Comparison of ENCODE assay signal across 9 cellular contexts in the genomic region with DNA sequence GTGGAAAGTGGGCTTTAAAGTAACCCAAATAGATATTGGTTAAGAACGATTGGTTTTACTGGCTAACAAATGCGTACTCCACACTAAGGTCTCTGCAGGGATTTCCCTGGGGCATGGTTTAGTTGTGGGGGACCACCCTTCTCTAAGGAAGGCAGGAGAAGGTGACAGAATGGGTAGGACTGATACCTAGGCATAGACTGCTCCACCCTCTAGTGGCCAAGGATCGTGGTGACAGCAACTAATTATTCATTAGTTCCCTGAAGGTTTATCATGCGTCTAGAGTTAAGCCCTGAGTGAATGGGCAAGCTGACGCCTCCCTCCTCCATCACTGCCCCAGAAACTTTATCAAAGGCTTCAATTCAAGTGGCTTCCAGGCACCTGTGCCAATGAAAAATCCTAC. TPM values are rescaled to one million over a fixed set of nuclear protein-coding genes. Genes with fewer than 3 reads are reported as not detected.
A peak's percentile ranks its signal among the peaks of the same experiment; 100 is the strongest.
DNase-seq lines count a peak whose midpoint lies in the region; ATAC-seq and TF ChIP-seq lines count a peak whose summit lies in the region.
"Had no signal": no experiment of that assay in that cellular context is flagged by ENCODE, and none has a peak within 500 bp of the region (broad histone marks: within the 10 kb centered on the region; RNA-seq: fewer than 3 reads in every experiment).

No MANE protein-coding gene starts in this region.

- TF ChIP-seq POLR2A in heart left ventricle (IDR thresholded peaks at IDR 0.05), result no peak

- H3K9me3 Mint-ChIP-seq in central memory CD8-positive, alpha-beta T cell, result no peaks in the 10 kb centered on the region
- H3K9me3 Mint-ChIP-seq: activated naive CD4-positive, alpha-beta T cell treated with anti-CD3 and anti-CD28 coated beads, Interleukin-2, amount 50 U/mL, for 24 hours had no signal

- H3K4me3 Mint-ChIP-seq in central memory CD8-positive, alpha-beta T cell, result no peak overlapping the region
- H3K4me3 Mint-ChIP-seq: activated naive CD4-positive, alpha-beta T cell treated with anti-CD3 and anti-CD28 coated beads, Interleukin-2, amount 50 U/mL, for 24 hours had no signal

- peaks cover 16% of the 10 kb centered on the region for H3K36me3 Mint-ChIP-seq in central memory CD8-positive, alpha-beta T cell (ENCODE audit: insufficient read depth)
- H3K36me3 Mint-ChIP-seq: activated naive CD4-positive, alpha-beta T cell treated with anti-CD3 and anti-CD28 coated beads, Interleukin-2, amount 50 U/mL, for 24 hours had no signal

- intact Hi-C loops in heart left ventricle (cut with DNase I), result loop anchor here in 1 of 10 donors (5.0 kb wide), 1 partner anchor 66 kb away; no protein-coding TSS in a partner anchor

- H3K27me3 ChIP-seq in heart left ventricle (peaks cover 0 to 18% (median 7%) of the 10 kb centered on the region in 9 donors), right atrium auricular region (no peaks in the 10 kb centered on the region)

- H3K27ac Mint-ChIP-seq in central memory CD8-positive, alpha-beta T cell (ENCODE audit: low read depth), result peak overlapping the region; percentile 25
- H3K27ac Mint-ChIP-seq: activated naive CD4-positive, alpha-beta T cell treated with anti-CD3 and anti-CD28 coated beads, Interleukin-2, amount 50 U/mL, for 24 hours had no signal

- H3K4me1 ChIP-seq in heart left ventricle (peaks cover 0 to 15% (median under 1%) of the 10 kb centered on the region in 12 donors), right atrium auricular region (no peaks in the 10 kb centered on the region)

- WGBS in heart left ventricle, 4 donors, result 31 to 37% (median 33%) methylated on average over 5 of the region's 5 CpGs

- H3K4me3 ChIP-seq in heart left ventricle (no peak overlapping the region), right atrium auricular region (no peak overlapping the region)

- peak in 9 of 12 donors; percentile 10 to 39 (median 25) for TF ChIP-seq CTCF in heart left ventricle (IDR thresholded peaks at IDR 0.05)
- peak in 1 of 2 donors; percentile 39 for TF ChIP-seq CTCF in right atrium auricular region (IDR thresholded peaks at IDR 0.05)

- no peaks in the 10 kb centered on the region for H3K27me3 Mint-ChIP-seq in central memory CD8-positive, alpha-beta T cell

- H3K27ac ChIP-seq in heart left ventricle, result peak overlapping the region in 1 of 12 donors; percentile 54
- no peak overlapping the region for H3K27ac ChIP-seq in right atrium auricular region

- DNase-seq in heart left ventricle, result no peak
- no peak for DNase-seq in right atrium auricular region (ENCODE audit: low spot score)
- peak; percentile 80 for DNase-seq in NCI-H2171 treated with DMSO at 0.1 percent for 48 hours (lab: John Stamatoyannopoulos, UW)
- no peak for DNase-seq in central memory CD8-positive, alpha-beta T cell (ENCODE audit: low spot score in 2 of 2)
- DNase-seq in renal cortical epithelial cell (ENCODE audit: low read depth), result peak; percentile 19
- no peak for DNase-seq in T1000 (lab: John Stamatoyannopoulos, UW)
- DNase-seq in SKM-1 (lab: John Stamatoyannopoulos, UW; ENCODE audit: unreplicated experiment), result no peak
- DNase-seq in CD1c-positive myeloid dendritic cell (ENCODE audit: extremely low spot score), result no peak

- peaks cover 5% of the 10 kb centered on the region for H3K4me1 Mint-ChIP-seq in central memory CD8-positive, alpha-beta T cell

- no peaks in the 10 kb centered on the region for H3K9me3 ChIP-seq in heart left ventricle
- no peaks in the 10 kb centered on the region for H3K9me3 ChIP-seq in right atrium auricular region

- no peak for ATAC-seq in heart left ventricle
- ATAC-seq in central memory CD8-positive, alpha-beta T cell (replicated peaks; ENCODE audit: extremely low read depth, poor library complexity, severe bottlenecking), result no peak

- H3K36me3 ChIP-seq in heart left ventricle (peaks cover 0 to 82% (median 58%) of the 10 kb centered on the region in 9 donors), right atrium auricular region (peaks cover 81% of the 10 kb centered on the region)

RNA-seq across cellular contexts. Expression of a gene that starts 9.1 kb away (rescaled TPM):
- total RNA-seq in heart left ventricle (not detected), right atrium auricular region (not detected), renal cortical epithelial cell (not detected in 2 replicates)
- polyA plus RNA-seq in heart left ventricle, result not detected

RNA-seq across cellular contexts. Expression of a gene that starts 40.1 kb away (rescaled TPM):
- 100 to 1,000 TPM in 8 of 9 donors, 10 to 100 TPM in 1; 95.8 to 411 (median 166) TPM for total RNA-seq in heart left ventricle
- 100 to 1,000 TPM in 1 of 2 donors, 10 to 100 TPM in 1; 22.4 to 289 TPM for polyA plus RNA-seq in heart left ventricle
- 100 to 1,000 TPM; 115 to 187 TPM for total RNA-seq in right atrium auricular region
- total RNA-seq in renal cortical epithelial cell, result 0.05 and 0.35 TPM in 2 replicates

Comparison
In these comparisons a context has a peak if more than half of its experiments do, and no peak if none do; other contexts are left out.
1. DNase-seq: peak in NCI-H2171 treated with DMSO at 0.1 percent for 48 hours (single experiment) and renal cortical epithelial cell (single experiment); none in heart left ventricle (0 of 5), right atrium auricular region (single experiment), central memory CD8-positive, alpha-beta T cell (0 of 2), T1000 (single experiment), SKM-1 (single experiment) and CD1c-positive myeloid dendritic cell (single experiment).
2. RNA of a gene that starts 40.1 kb away (total RNA-seq): 115 to 187 TPM in right atrium auricular region and 95.8 to 411 TPM in heart left ventricle; 0.05 to 0.35 TPM in renal cortical epithelial cell; every median in the first group is over 10 times any median in the second.